8 cellular contexts compared by ENCODE assay signal in the genomic region with DNA sequence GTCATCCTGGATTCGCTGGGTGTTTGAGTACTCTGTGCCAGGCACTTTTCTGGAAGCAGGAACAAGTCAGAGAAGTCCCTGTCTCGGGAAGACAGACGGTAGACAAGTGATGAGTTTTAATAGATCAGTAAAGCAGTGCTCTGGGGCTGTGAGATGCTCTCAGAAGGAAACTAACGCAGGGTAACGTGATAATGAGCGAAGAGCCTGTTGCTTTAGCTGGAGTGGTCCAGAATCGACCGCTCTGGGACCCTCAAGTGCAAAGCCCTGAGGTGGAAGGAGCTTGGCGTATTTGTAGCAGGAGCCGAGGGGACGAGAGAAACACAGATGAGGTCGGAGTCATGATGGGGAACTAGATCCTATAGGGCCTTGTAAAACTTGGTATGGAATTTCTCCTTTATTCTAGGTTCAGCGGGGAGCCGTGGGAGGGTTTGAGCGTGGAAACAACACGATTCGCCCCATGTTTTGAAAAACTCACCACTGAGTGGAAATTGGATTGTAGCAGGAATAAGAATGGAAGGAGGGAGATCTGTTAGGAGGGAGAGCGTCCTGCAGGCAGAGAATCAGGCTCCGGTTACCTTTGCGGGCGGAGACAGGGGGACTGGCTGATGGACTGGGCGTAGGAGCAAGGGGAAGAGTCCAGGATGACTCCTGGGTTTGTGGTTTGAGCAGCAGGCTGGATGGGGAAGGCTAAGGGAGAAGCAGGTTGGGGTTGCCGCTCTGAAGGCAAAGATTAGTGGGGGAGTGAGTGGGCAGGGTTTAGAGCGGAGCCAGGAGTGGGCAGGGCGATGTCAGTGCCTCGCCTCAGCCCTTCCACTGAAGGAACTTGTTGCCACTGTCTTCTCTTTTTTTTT. TPM values are rescaled to one million over a fixed set of nuclear protein-coding genes. Genes with fewer than 3 reads are reported as not detected.
A peak's percentile ranks its signal among the peaks of the same experiment; 100 is the strongest.
DNase-seq lines count a peak whose midpoint lies in the region; ATAC-seq and TF ChIP-seq lines count a peak whose summit lies in the region.

No MANE protein-coding gene starts in this region.

- H3K9me3 Mint-ChIP-seq in activated CD8-positive, alpha-beta memory T cell treated with anti-CD3 and anti-CD28 coated beads, Interleukin-2, amount 10 ng/mL, durations not matched to agents 7 days and 5 days (ENCODE audit: low read depth): no peaks in the 10 kb centered on the region
- H3K9me3 Mint-ChIP-seq in effector memory CD8-positive, alpha-beta T cell: no peaks in the 10 kb centered on the region
- H3K9me3 Mint-ChIP-seq in neural progenitor cell: no peaks in the 10 kb centered on the region

- H3K27me3 Mint-ChIP-seq in activated CD8-positive, alpha-beta memory T cell treated with anti-CD3 and anti-CD28 coated beads, Interleukin-2, amount 10 ng/mL, durations not matched to agents 7 days and 5 days: no peaks in the 10 kb centered on the region
- no peaks in the 10 kb centered on the region for H3K27me3 Mint-ChIP-seq in effector memory CD8-positive, alpha-beta T cell
- H3K27me3 Mint-ChIP-seq in neural progenitor cell (ENCODE audit: insufficient read depth, low read depth): peaks cover 21% of the 10 kb centered on the region

- H3K4me3 ChIP-seq in PC-9 (peak overlapping the region; percentile 78), neural progenitor cell (peak overlapping the region; percentile 59)

- peaks cover 37% of the 10 kb centered on the region for H3K4me1 Mint-ChIP-seq in activated CD8-positive, alpha-beta memory T cell treated with anti-CD3 and anti-CD28 coated beads, Interleukin-2, amount 10 ng/mL, durations not matched to agents 7 days and 5 days
- H3K4me1 Mint-ChIP-seq in effector memory CD8-positive, alpha-beta T cell (ENCODE audit: low read depth in 2 of 2): peaks cover 28 to 32% of the 10 kb centered on the region in 2 donors
- peaks cover 20% of the 10 kb centered on the region for H3K4me1 Mint-ChIP-seq in neural progenitor cell

- no TSS peak for BruUV-seq in PC-9 (replicated peaks; lab: Mats Ljungman, UMichigan)

- H3F3A ChIP-seq in PC-9 (ENCODE audit: insufficient read depth, low read depth): peaks cover 23% of the 10 kb centered on the region
- peaks cover 14% of the 10 kb centered on the region for H3F3A ChIP-seq in neural progenitor cell (ENCODE audit: low read depth)

- peaks cover 14% of the 10 kb centered on the region for H4K20me1 ChIP-seq in PC-9 (ENCODE audit: insufficient read depth)
- peaks cover 21% of the 10 kb centered on the region for H4K20me1 ChIP-seq in neural progenitor cell (ENCODE audit: low read depth)

- peak overlapping the region; percentile 95 for H3K27ac Mint-ChIP-seq in activated CD8-positive, alpha-beta memory T cell treated with anti-CD3 and anti-CD28 coated beads, Interleukin-2, amount 10 ng/mL, durations not matched to agents 7 days and 5 days
- peak overlapping the region; percentile 91 to 94 for H3K27ac Mint-ChIP-seq in effector memory CD8-positive, alpha-beta T cell
- H3K27ac Mint-ChIP-seq in neural progenitor cell: peak overlapping the region; percentile 33

- POLR2A ChIA-PET in PC-9 (lab: Charles Lee; ENCODE audit: unreplicated experiment): interaction anchor here (0.6 kb wide), 2 partner anchors 182 to 212 kb away, joined by 3 to 5 read pairs; a partner anchor contains a TSS

- no peak for ATAC-seq in activated CD8-positive, alpha-beta memory T cell treated with anti-CD3 and anti-CD28 coated beads, Interleukin-2, amount 10 ng/mL, durations not matched to agents 7 days and 5 days
- ATAC-seq in effector memory CD8-positive, alpha-beta T cell (replicated peaks): no peak

- H3K36me3 Mint-ChIP-seq in activated CD8-positive, alpha-beta memory T cell treated with anti-CD3 and anti-CD28 coated beads, Interleukin-2, amount 10 ng/mL, durations not matched to agents 7 days and 5 days: peaks cover 32% of the 10 kb centered on the region
- H3K36me3 Mint-ChIP-seq in effector memory CD8-positive, alpha-beta T cell (ENCODE audit: insufficient read depth): peaks cover 44% of the 10 kb centered on the region
- H3K36me3 Mint-ChIP-seq in neural progenitor cell: peaks cover 24% of the 10 kb centered on the region

- no peaks in the 10 kb centered on the region for H3K27me3 ChIP-seq in PC-9 (ENCODE audit: insufficient read depth, low read depth)
- no peaks in the 10 kb centered on the region for H3K27me3 ChIP-seq in neural progenitor cell

- intact Hi-C loops in PC-9 (cut with micrococcal nuclease; ENCODE audit: unreplicated experiment): loop anchor here (1.0 kb wide), 1 partner anchor 9 kb away; a partner anchor contains a TSS

- peak overlapping the region; percentile 98 for H3K4me3 Mint-ChIP-seq in activated CD8-positive, alpha-beta memory T cell treated with anti-CD3 and anti-CD28 coated beads, Interleukin-2, amount 10 ng/mL, durations not matched to agents 7 days and 5 days
- H3K4me3 Mint-ChIP-seq in effector memory CD8-positive, alpha-beta T cell: peak overlapping the region; percentile 95 to 98
- peak overlapping the region; percentile 91 for H3K4me3 Mint-ChIP-seq in neural progenitor cell

- DNase-seq in activated CD8-positive, alpha-beta memory T cell treated with anti-CD3 and anti-CD28 coated beads, Interleukin-2, amount 10 ng/mL, durations not matched to agents 7 days and 5 days: no peak
- no peak for DNase-seq in activated CD8-positive, alpha-beta memory T cell treated with anti-CD3 and anti-CD28 coated beads, Interleukin-2, amount 50 U/mL, for 48 hours
- DNase-seq in PC-9 (peak; percentile 19 to 40), neural progenitor cell (ENCODE audit: low spot score) (peak; percentile 46), NCI-H1092 treated with DMSO at 0.1 percent for 48 hours (lab: John Stamatoyannopoulos, UW) (no peak), HuH-7 (ENCODE audit: low spot score) (no peak), germinal center (ENCODE audit: low spot score) (no peak)
- no peak for DNase-seq in effector memory CD8-positive, alpha-beta T cell

- 0 out of 2 replicates have a peak overlapping the region, but pooled peaks have one; percentile 13 for H3K27ac ChIP-seq in PC-9
- no peak overlapping the region for H3K27ac ChIP-seq in neural progenitor cell

- H3K9me3 ChIP-seq in PC-9 (ENCODE audit: insufficient read depth, low read depth) (no peaks in the 10 kb centered on the region), neural progenitor cell (ENCODE audit: low read depth) (no peaks in the 10 kb centered on the region)

- H3K79me2 ChIP-seq in PC-9 (ENCODE audit: low read depth): peaks cover 41% of the 10 kb centered on the region
- H3K79me2 ChIP-seq in neural progenitor cell (ENCODE audit: low read depth): peaks cover 55% of the 10 kb centered on the region

- peak overlapping the region; percentile 73 for H2AFZ ChIP-seq in PC-9
- no peak overlapping the region for H2AFZ ChIP-seq in neural progenitor cell (replicated peaks)

- TF ChIP-seq CTCF in PC-9 (conservative IDR thresholded peaks at IDR 0.05) (no peak), neural progenitor cell (IDR thresholded peaks at IDR 0.05) (no peak)

- H3K4me2 ChIP-seq in PC-9: peak overlapping the region; percentile 99
- peak overlapping the region; percentile 88 for H3K4me2 ChIP-seq in neural progenitor cell

- peak overlapping the region; percentile 62 for H3K9ac ChIP-seq in neural progenitor cell

- H3K4me1 ChIP-seq in PC-9 (replicated peaks; ENCODE audit: insufficient read depth) (peaks cover 10% of the 10 kb centered on the region; the same call in 1 of the 2 replicates), neural progenitor cell (no peaks in the 10 kb centered on the region)

- no peaks in the 10 kb centered on the region for H3K9me2 ChIP-seq in PC-9 (ENCODE audit: insufficient read depth)

- H3K36me3 ChIP-seq in PC-9 (ENCODE audit: low read depth): 0 out of 2 replicates have a peak, but pooled peaks cover 10% of the 10 kb centered on the region
- H3K36me3 ChIP-seq in neural progenitor cell: peaks cover 3% of the 10 kb centered on the region

- CTCF ChIA-PET in activated CD8-positive, alpha-beta memory T cell treated with anti-CD3 and anti-CD28 coated beads, Interleukin-2, amount 10 ng/mL, durations not matched to agents 7 days and 5 days (lab: Charles Lee): interaction anchor here (1.3 to 3.0 kb wide), 8 partner anchors 9 to 76 kb away, joined by 3 to 14 read pairs (median 6); a partner anchor contains a TSS
- CTCF ChIA-PET in PC-9 (lab: Charles Lee): interaction anchor here (0.7 kb wide), 1 partner anchor 617 kb away, joined by 9 read pairs; no protein-coding TSS in a partner anchor

RNA-seq across cellular contexts. Expression of a gene that starts 0.8 kb away (rescaled TPM):
- total RNA-seq in activated CD8-positive, alpha-beta memory T cell treated with anti-CD3 and anti-CD28 coated beads, Interleukin-2, amount 10 ng/mL, durations not matched to agents 7 days and 5 days: 100 to 1,000 TPM; 158 to 215 TPM
- total RNA-seq in PC-9 (2021): 91.2 and 101 TPM in 2 replicates
- total RNA-seq in neural progenitor cell (ENCODE audit: low replicate concordance): 36.7 and 123 TPM in 2 replicates

RNA-seq across cellular contexts. Expression of a gene that starts 8.7 kb away (rescaled TPM):
- total RNA-seq in activated CD8-positive, alpha-beta memory T cell treated with anti-CD3 and anti-CD28 coated beads, Interleukin-2, amount 10 ng/mL, durations not matched to agents 7 days and 5 days: 10 to 100 TPM; 62.2 to 69.8 TPM
- total RNA-seq in PC-9 (2021) (77.5 and 81.7 TPM in 2 replicates), neural progenitor cell (ENCODE audit: low replicate concordance) (25.4 and 47.2 TPM in 2 replicates)

RNA-seq across cellular contexts. Expression of a gene that starts 19.5 kb away (rescaled TPM):
- 1 to 10 TPM; 5.3 to 8.8 TPM for total RNA-seq in activated CD8-positive, alpha-beta memory T cell treated with anti-CD3 and anti-CD28 coated beads, Interleukin-2, amount 10 ng/mL, durations not matched to agents 7 days and 5 days
- 1.7 and 1.8 TPM in 2 replicates for total RNA-seq in PC-9 (2021)
- total RNA-seq in neural progenitor cell (ENCODE audit: low replicate concordance): 0.11 and 2.3 TPM in 2 replicates

RNA-seq across cellular contexts. Expression of a gene that starts 33.8 kb away (rescaled TPM):
- under 1 TPM; 0.23 to 0.66 TPM for total RNA-seq in activated CD8-positive, alpha-beta memory T cell treated with anti-CD3 and anti-CD28 coated beads, Interleukin-2, amount 10 ng/mL, durations not matched to agents 7 days and 5 days
- 0.83 TPM in 1 of 2 replicates, not detected in the other for total RNA-seq in PC-9 (2021)
- total RNA-seq in neural progenitor cell (ENCODE audit: low replicate concordance): 0.31 TPM in 1 of 2 replicates, not detected in the other

RNA-seq across cellular contexts. Expression of a gene that starts 47.8 kb away (rescaled TPM):
- not detected for total RNA-seq in activated CD8-positive, alpha-beta memory T cell treated with anti-CD3 and anti-CD28 coated beads, Interleukin-2, amount 10 ng/mL, durations not matched to agents 7 days and 5 days
- total RNA-seq in PC-9 (2021) (not detected in 2 replicates), neural progenitor cell (ENCODE audit: low replicate concordance) (0.65 and 0.77 TPM in 2 replicates)

Comparison
In these comparisons a context has a peak if more than half of its experiments do, and no peak if none do; other contexts are left out.
1. DNase-seq: peak in PC-9 (2 of 2) and neural progenitor cell (single experiment); none in activated CD8-positive, alpha-beta memory T cell treated with anti-CD3 and anti-CD28 coated beads, Interleukin-2, amount 10 ng/mL, durations not matched to agents 7 days and 5 days (single experiment), activated CD8-positive, alpha-beta memory T cell treated with anti-CD3 and anti-CD28 coated beads, Interleukin-2, amount 50 U/mL, for 48 hours (single experiment), effector memory CD8-positive, alpha-beta T cell (0 of 3), NCI-H1092 treated with DMSO at 0.1 percent for 48 hours (single experiment), HuH-7 (single experiment) and germinal center (single experiment).
2. H3K27ac Mint-ChIP-seq: peak in every context shown above with its lines; median percentile 95 in activated CD8-positive, alpha-beta memory T cell treated with anti-CD3 and anti-CD28 coated beads, Interleukin-2, amount 10 ng/mL, durations not matched to agents 7 days and 5 days; 92 in effector memory CD8-positive, alpha-beta T cell; 33 in neural progenitor cell.
3. Peak in every context shown above with its lines, with median percentiles within 50 percentile points of each other: H3K4me3 Mint-ChIP-seq.